Comparison of ENCODE assay signal across 11 cellular contexts in the genomic region with DNA sequence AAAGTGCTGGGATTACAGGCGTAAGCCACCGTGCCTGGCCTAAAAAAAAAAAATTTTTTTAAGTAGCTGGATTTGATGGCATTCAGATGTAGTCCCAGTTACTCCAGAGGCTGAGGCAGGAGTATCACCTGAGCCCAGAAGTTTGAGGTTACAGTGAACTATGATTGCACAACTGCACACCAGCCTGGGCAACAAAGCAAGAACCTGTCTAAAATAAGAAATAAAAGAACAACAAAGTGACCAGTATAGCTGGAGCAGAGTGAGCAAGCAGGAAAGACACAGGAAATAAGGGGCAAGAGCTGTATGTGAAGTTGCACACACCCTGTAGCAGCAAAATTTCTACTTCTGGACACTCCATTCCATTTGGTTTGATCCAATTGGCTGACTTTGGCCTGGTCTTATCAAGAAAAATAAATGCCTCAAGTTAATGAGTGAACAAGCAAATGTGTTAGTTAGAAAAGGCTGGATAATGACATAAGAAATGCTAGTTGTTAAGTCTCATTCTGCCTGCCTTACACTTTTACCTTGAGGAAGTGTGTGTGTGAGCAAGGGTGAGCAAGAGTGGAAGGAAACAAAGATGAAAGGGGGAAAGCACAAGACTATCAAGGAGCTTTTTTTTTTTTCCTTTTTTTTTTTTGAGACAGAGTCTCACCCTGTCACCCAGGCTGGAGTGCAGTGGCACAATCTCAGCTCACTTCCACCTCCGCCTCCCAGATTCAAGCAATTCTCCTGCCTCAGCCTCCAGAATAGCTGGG. TPM values are rescaled to one million over a fixed set of nuclear protein-coding genes. Genes with fewer than 3 reads are reported as not detected.
DNase-seq lines count a peak whose midpoint lies in the region; ATAC-seq and TF ChIP-seq lines count a peak whose summit lies in the region.
"Had no signal": no experiment of that assay in that cellular context is flagged by ENCODE, and none has a peak within 500 bp of the region (broad histone marks: within the 10 kb centered on the region; RNA-seq: fewer than 3 reads in every experiment).

No MANE protein-coding gene starts in this region.

- POLR2A ChIA-PET in CD8-positive, alpha-beta T cell (lab: Charles Lee): interaction anchor here (1.0 to 4.3 kb wide), 7 partner anchors 10 to 337 kb away, joined by 3 to 63 read pairs (median 3); a partner anchor contains a TSS

- no peak overlapping the region for H2AFZ ChIP-seq in mammary epithelial cell (ENCODE audit: low read depth, low read length)

- no peak for TF ChIP-seq CTCF in CD8-positive, alpha-beta T cell (IDR thresholded peaks at IDR 0.05)
- no peak for TF ChIP-seq CTCF in mammary epithelial cell (conservative IDR thresholded peaks at IDR 0.05 in 1 of 2, IDR thresholded peaks at IDR 0.05 in 1 of 2; ENCODE audit: extremely low read depth in 1 of 2, insufficient read depth in 1 of 2, low read depth in 1 of 2, low read length in 2 of 2)

- in situ Hi-C loops in mammary epithelial cell (cut with MboI; ENCODE audit: low sequenced_read_pairs in 2 of 2): loop anchor here in 1 of 2 donors (10.0 kb wide), 1 partner anchor 261 kb away; a partner anchor contains a TSS

- H3K9ac ChIP-seq in mammary epithelial cell (ENCODE audit: insufficient read depth, low read length) (no peak overlapping the region), mucosa of stomach (ENCODE audit: low read length) (peak overlapping the region; percentile 44)

- CTCF ChIA-PET in CD8-positive, alpha-beta T cell (lab: Charles Lee): interaction anchor here (0.6 kb wide), 1 partner anchor 19 kb away, joined by 5 read pairs; no protein-coding TSS in a partner anchor
- CTCF ChIA-PET in mammary epithelial cell (lab: Charles Lee; ENCODE audit: low non-redundant PET): interaction anchor here (0.6 kb wide), 1 partner anchor 15 kb away, joined by 6 read pairs; no protein-coding TSS in a partner anchor

- peak overlapping the region; percentile 17 for H3K27ac ChIP-seq in CD8-positive, alpha-beta T cell (ENCODE audit: low read depth, low read length)
- H3K27ac ChIP-seq in mammary epithelial cell (ENCODE audit: insufficient read depth, low read depth, low read length): no peak overlapping the region

- intact Hi-C loops in CD8-positive, alpha-beta T cell (cut with DNase I, micrococcal nuclease): loop anchor here in 1 of 2 experiments (2.0 kb wide), 1 partner anchor 15 kb away; a partner anchor contains a TSS
- intact Hi-C loops in mammary epithelial cell (cut with micrococcal nuclease): no loop called here

- TF ChIP-seq RAD21 in Ishikawa (IDR thresholded peaks at IDR 0.05; ENCODE audit: low read depth): no peak

- peaks cover 9% of the 10 kb centered on the region for H3K36me3 Mint-ChIP-seq in CD8-positive, alpha-beta T cell

- peaks cover 43% of the 10 kb centered on the region for H3K4me1 ChIP-seq in CD8-positive, alpha-beta T cell (ENCODE audit: insufficient read depth, low read length)
- H3K4me1 ChIP-seq in mammary epithelial cell (ENCODE audit: insufficient read depth, low read length) (peaks cover 49% of the 10 kb centered on the region), mucosa of stomach (ENCODE audit: control insufficient read depth, insufficient read depth, low read length) (peaks cover 38% of the 10 kb centered on the region)

- ATAC-seq in CD8-positive, alpha-beta T cell: no peak
- ATAC-seq in GM21576 (IDR thresholded peaks at IDR 0.05; ENCODE audit: unreplicated experiment): no peak

- peak overlapping the region; percentile 35 for H3K4me2 ChIP-seq in mammary epithelial cell (ENCODE audit: insufficient read depth, low read depth, low read length)

- BruUV-seq in mammary epithelial cell (replicated peaks; lab: Mats Ljungman, UMichigan): no TSS peak

- no peaks in the 10 kb centered on the region for H3K9me3 Mint-ChIP-seq in CD8-positive, alpha-beta T cell

- no peaks in the 10 kb centered on the region for H3K36me3 ChIP-seq in CD8-positive, alpha-beta T cell (ENCODE audit: insufficient read depth, low read length)
- H3K36me3 ChIP-seq in mammary epithelial cell (ENCODE audit: insufficient read depth, low read length) (no peaks in the 10 kb centered on the region), mucosa of stomach (ENCODE audit: control insufficient read depth, insufficient read depth, low read length) (no peaks in the 10 kb centered on the region)

- no peaks in the 10 kb centered on the region for H4K20me1 ChIP-seq in mammary epithelial cell (ENCODE audit: insufficient read depth, low read length)

- peaks cover 44% of the 10 kb centered on the region for H3K4me1 Mint-ChIP-seq in CD8-positive, alpha-beta T cell (ENCODE audit: low read depth)

- H3K4me3 ChIP-seq in CD8-positive, alpha-beta T cell (ENCODE audit: low read depth, low read length): no peak overlapping the region
- H3K4me3 ChIP-seq in mammary epithelial cell (replicated peaks in 1 of 3; ENCODE audit: insufficient read depth in 1 of 3, low read depth in 2 of 3, low read length in 3 of 3) (no peak overlapping the region), mucosa of stomach (ENCODE audit: low read length) (no peak overlapping the region)

- no peaks in the 10 kb centered on the region for H3K27me3 Mint-ChIP-seq in CD8-positive, alpha-beta T cell (ENCODE audit: low read depth)

- TF ChIP-seq EP300 in Ishikawa (IDR thresholded peaks at IDR 0.05; ENCODE audit: borderline replicate concordance): no peak

- 62% methylated on average over 3 of the region's 3 CpGs for WGBS in mammary epithelial cell (ENCODE audit: low coverage, missing lambda C conversion rate)

- dilution Hi-C loops in mammary epithelial cell (cut with HindIII; ENCODE audit: low sequenced_read_pairs): no loop called here

- H3K27me3 ChIP-seq in CD8-positive, alpha-beta T cell (ENCODE audit: insufficient read depth, low read length): no peaks in the 10 kb centered on the region
- H3K27me3 ChIP-seq in mammary epithelial cell (ENCODE audit: insufficient read depth, low read length) (no peaks in the 10 kb centered on the region), mucosa of stomach (ENCODE audit: control insufficient read depth, insufficient read depth, low read length) (no peaks in the 10 kb centered on the region)

- no peak for DNase-seq in CD8-positive, alpha-beta T cell
- DNase-seq in mammary epithelial cell (peak; percentile 35), OCI-M2 (lab: John Stamatoyannopoulos, UW; ENCODE audit: unreplicated experiment) (no peak), NCI-H526 treated with DMSO at 0.1 percent for 48 hours (lab: John Stamatoyannopoulos, UW) (no peak)
- no peak for DNase-seq in central memory CD4-positive, alpha-beta T cell
- DNase-seq: DMS79 treated with DMSO at 0.1 percent for 48 hours, NCI-H524, posterior cingulate gyrus had no signal

- H3K4me3 Mint-ChIP-seq in CD8-positive, alpha-beta T cell: peak overlapping the region; percentile 73

- no peaks in the 10 kb centered on the region for H3K9me3 ChIP-seq in CD8-positive, alpha-beta T cell (ENCODE audit: low read length)
- H3K9me3 ChIP-seq in mammary epithelial cell (replicated peaks; ENCODE audit: insufficient read depth, low read length): no peaks in the 10 kb centered on the region
- H3K9me3 ChIP-seq in mucosa of stomach (ENCODE audit: control insufficient read depth, low read length): no peaks in the 10 kb centered on the region

- peak overlapping the region; percentile 90 for H3K27ac Mint-ChIP-seq in CD8-positive, alpha-beta T cell

- no peaks in the 10 kb centered on the region for H3K79me2 ChIP-seq in mammary epithelial cell (ENCODE audit: insufficient read depth, low read length)

TF ChIP-seq in Ishikawa, 13 proteins besides CTCF, POLR2A, EP300 and RAD21:
- peak; percentile 38; the same call in 1 of the 2 replicates for TF ChIP-seq CEBPB (IDR thresholded peaks at IDR 0.05)
- no peak for TF ChIP-seq EGR1 (IDR thresholded peaks at IDR 0.05)
- TF ChIP-seq TAF1 (IDR thresholded peaks at IDR 0.05; ENCODE audit: low read depth): no peak
TF ChIP-seq in Ishikawa: peak in this region for 1.

RNA-seq across cellular contexts. Expression of a gene that starts 7.9 kb away (rescaled TPM):
- total RNA-seq in CD8-positive, alpha-beta T cell: 10 to 100 TPM; 66.1 to 69.3 TPM
- total RNA-seq in mammary epithelial cell: 100 to 1,000 TPM; 114 to 244 TPM
- polyA plus RNA-seq in mammary epithelial cell: 399 TPM
- polyA minus RNA-seq in mammary epithelial cell: 24.8 TPM

RNA-seq across cellular contexts. Expression of a gene that starts 11.0 kb away (rescaled TPM):
- total RNA-seq in CD8-positive, alpha-beta T cell: 10 to 100 TPM; 57.1 to 64.2 TPM
- total RNA-seq in mammary epithelial cell: 10 to 100 TPM; 36.0 to 68.9 TPM
- polyA plus RNA-seq in mammary epithelial cell: 55.0 TPM
- 24.7 TPM for polyA minus RNA-seq in mammary epithelial cell

RNA-seq across cellular contexts. Expression of a gene that starts 15.5 kb away (rescaled TPM):
- 10 to 100 TPM; 15.0 to 15.3 TPM for total RNA-seq in CD8-positive, alpha-beta T cell
- 10 to 100 TPM; 83.0 to 98.5 TPM for total RNA-seq in mammary epithelial cell
- polyA plus RNA-seq in mammary epithelial cell: 21.5 TPM
- polyA minus RNA-seq in mammary epithelial cell: 23.6 TPM

Comparison
In these comparisons a context has a peak if more than half of its experiments do, and no peak if none do; other contexts are left out.
1. RNA of a gene that starts 15.5 kb away (total RNA-seq): 83.0 to 98.5 TPM in mammary epithelial cell; 15.0 to 15.3 TPM in CD8-positive, alpha-beta T cell; every median in the first group is over 4 times any median in the second.